Comparison of ENCODE assay signal across 21 cellular contexts in the genomic region with DNA sequence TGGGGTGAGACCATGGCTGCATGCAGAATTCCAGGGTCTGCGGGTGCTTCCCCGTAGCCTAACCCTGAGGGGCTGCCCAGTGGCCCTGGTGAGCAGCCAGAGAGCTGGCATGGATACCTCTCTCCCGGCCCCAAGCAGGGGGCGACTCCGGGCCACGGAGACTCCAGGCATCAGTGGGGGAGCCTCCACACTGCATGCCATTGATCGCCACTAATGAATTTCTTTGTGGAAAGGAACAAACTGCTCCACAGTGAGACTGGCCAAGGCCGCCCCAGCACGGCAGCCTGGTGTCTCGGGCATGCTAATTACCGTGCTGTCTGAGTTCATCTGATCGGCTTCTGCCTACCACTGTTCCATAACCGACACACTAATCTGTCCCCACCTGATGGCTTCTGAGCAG.
DNase-seq lines count a peak whose midpoint lies in the region; ATAC-seq lines count a peak whose summit lies in the region.
"Had no signal": no experiment of that assay in that cellular context is flagged by ENCODE, and none has a peak within 500 bp of the region (broad histone marks: within the 10 kb centered on the region; RNA-seq: fewer than 3 reads in every experiment).

No MANE protein-coding gene starts in this region.

- intact Hi-C loops in posterior vena cava (cut with DNase I) = no loop called here

- peak; percentile 33 for DNase-seq in G401 (ENCODE audit: low spot score)
- peak in 54 of 56 donors; percentile 24 to 91 (median 76) for DNase-seq in amygdala (lab: John Stamatoyannopoulos, UW)
- DNase-seq in hippocampal formation (lab: John Stamatoyannopoulos, UW) = peak; percentile 82 to 88
- peak; percentile 69 for DNase-seq in posterior vena cava (ENCODE audit: low spot score)
- DNase-seq in DMS114 treated with DMSO at 0.1 percent for 48 hours (lab: John Stamatoyannopoulos, UW; ENCODE audit: unreplicated experiment) = no peak
- no peak for DNase-seq in SW480 (ENCODE audit: low spot score)
- no peak for DNase-seq in RKO (ENCODE audit: low spot score)
- DNase-seq: activated CD8-positive, alpha-beta T cell treated with anti-CD3 and anti-CD28 coated beads for 36 hours; activated naive CD4-positive, alpha-beta T cell treated with anti-CD3 and anti-CD28 coated beads for 36 hours; CD8-positive, alpha-beta memory T cell; colonic mucosa; Karpas-422; lower lobe of right lung; NCI-H1048; NCI-H187 treated with DMSO at 0.1 percent for 48 hours; NCI-H226; stimulated activated CD4-positive, alpha-beta T cell treated with anti-CD3 and anti-CD28 coated beads, Interleukin-2, amount 100 ng/mL, for 24 hours; stimulated activated naive B cell treated with anti-CD40 and anti-IgM and Interleukin-4, amounts not matched to agents 10 μg/mL and 1 μg/mL and 100 μg/mL, for 72 hours; transverse colon had no signal

- no peak for ATAC-seq in GM19395 (IDR thresholded peaks at IDR 0.05; ENCODE audit: unreplicated experiment)
- ATAC-seq: activated CD8-positive, alpha-beta T cell treated with anti-CD3 and anti-CD28 coated beads for 36 hours; GM12878; lower lobe of right lung; stimulated activated naive B cell treated with anti-CD40 and anti-IgM and Interleukin-4, amounts not matched to agents 10 μg/mL and 1 μg/mL and 100 μg/mL, for 72 hours had no signal

- in situ Hi-C loops in G401 (cut with HindIII; ENCODE audit: low sequenced_read_pairs) = no loop called here

Comparison
In these comparisons a context has a peak if more than half of its experiments do, and no peak if none do; other contexts are left out.
1. DNase-seq: peak in G401 (single experiment), amygdala (54 of 56), hippocampal formation (2 of 2) and posterior vena cava (single experiment); none in DMS114 treated with DMSO at 0.1 percent for 48 hours (single experiment), SW480 (single experiment) and RKO (single experiment).